In genomic region chr3:32961189-32961715, GRCh38 we compare ENCODE assay signal across 14 cellular contexts. TPM values are rescaled to one million over a fixed set of nuclear protein-coding genes. Genes with fewer than 3 reads are reported as not detected.
DNase-seq lines count a peak whose midpoint lies in the region; TF ChIP-seq lines count a peak whose summit lies in the region.
"Had no signal": no experiment of that assay in that cellular context is flagged by ENCODE, and none has a peak within 500 bp of the region (broad histone marks: within the 10 kb centered on the region; RNA-seq: fewer than 3 reads in every experiment).

No MANE protein-coding gene starts in this region.

- BruUV-seq in OCI-LY7 (replicated peaks; lab: Mats Ljungman, UMichigan) = no TSS peak

- no peak overlapping the region for H3K27ac ChIP-seq in OCI-LY7 (ENCODE audit: low read depth, low read length, poor library complexity, severe bottlenecking)
- H3K27ac ChIP-seq: upper lobe of left lung had no signal

- H2AFZ ChIP-seq in OCI-LY7 (ENCODE audit: low read length) = no peak overlapping the region

- no peaks in the 10 kb centered on the region for H3K36me3 ChIP-seq in OCI-LY7 (ENCODE audit: insufficient read depth, low read length)
- H3K36me3 ChIP-seq: upper lobe of left lung had no signal

- no peaks in the 10 kb centered on the region for H4K20me1 ChIP-seq in OCI-LY7 (ENCODE audit: insufficient read depth, low read length)

- peaks cover 10% of the 10 kb centered on the region; the same call in 1 of the 2 replicates for H3K9me3 ChIP-seq in OCI-LY7 (ENCODE audit: low read length)
- H3K9me3 ChIP-seq: SK-N-SH had no signal

- peak; percentile 50 for DNase-seq in stimulated activated CD4-positive, alpha-beta T cell treated with anti-CD3 and anti-CD28 coated beads, Interleukin-1b, Interleukin-23, amount 100 ng/mL, for 48 hours
- no peak for DNase-seq in stimulated activated CD4-positive, alpha-beta T cell treated with anti-CD3 and anti-CD28 coated beads, Interleukin-4, amount 100 ng/mL, for 1 hour
- DNase-seq in activated T-cell treated with anti-CD3 and anti-CD28 coated beads, Interleukin-2, amount 50 U/mL, for 1 hour = peak; percentile 50
- DNase-seq in effector CD4-positive, alpha-beta T cell = peak; percentile 29
- DNase-seq in ureter (ENCODE audit: low spot score) (peak; percentile 38), GM03348 (ENCODE audit: low spot score) (no peak), H4 (ENCODE audit: low spot score) (no peak), OCI-LY7 (ENCODE audit: low spot score) (no peak)
- DNase-seq: amniotic stem cell, cortex of kidney, NCI-H2171 treated with DMSO at 0.1 percent for 48 hours, SK-N-SH, small intestine, upper lobe of left lung had no signal

- POLR2A ChIA-PET in OCI-LY7 (lab: Charles Lee) = interaction anchor here (0.6 to 1.3 kb wide), 2 partner anchors 23 to 24 kb away, joined by 4 read pairs; no protein-coding TSS in a partner anchor

- H3K9me2 ChIP-seq in OCI-LY7 (ENCODE audit: insufficient read depth, low read length) = no peaks in the 10 kb centered on the region
- H3K9me2 ChIP-seq: SK-N-SH had no signal

- no peak overlapping the region for H3K4me2 ChIP-seq in OCI-LY7 (ENCODE audit: low read length)
- H3K4me2 ChIP-seq: SK-N-SH had no signal

- H3K79me2 ChIP-seq in OCI-LY7 (ENCODE audit: insufficient read depth, low read depth, low read length) = no peaks in the 10 kb centered on the region

- no peak overlapping the region for H3K4me3 ChIP-seq in OCI-LY7 (ENCODE audit: low read depth, low read length, poor library complexity, severe bottlenecking)
- H3K4me3 ChIP-seq: upper lobe of left lung had no signal

- no peaks in the 10 kb centered on the region for H3K4me1 ChIP-seq in OCI-LY7 (ENCODE audit: insufficient read depth, low read length, poor library complexity, severe bottlenecking)

- TF ChIP-seq CTCF in OCI-LY7 (conservative IDR thresholded peaks at IDR 0.05; ENCODE audit: low read length) = no peak

- CTCF ChIA-PET in OCI-LY7 (lab: Charles Lee; ENCODE audit: unreplicated experiment) = interaction anchor here (0.6 kb wide), 1 partner anchor 58 kb away, joined by 3 read pairs; no protein-coding TSS in a partner anchor

- intact Hi-C loops in OCI-LY7 (cut with micrococcal nuclease; ENCODE audit: unreplicated experiment) = no loop called here

RNA-seq across cellular contexts. Expression of gene CCR4, which starts 9.8 kb away (rescaled TPM):
- total RNA-seq in ureter = 0.23 TPM
- total RNA-seq in H4 (2014; rRNA removed; shearing (Covaris generic)) = not detected in 2 replicates
- not detected in 2 replicates for total RNA-seq in OCI-LY7 (2014; rRNA removed; shearing (Covaris generic))
- total RNA-seq in OCI-LY7 (2022) = not detected in 2 replicates

Comparison
In these comparisons a context has a peak if more than half of its experiments do, and no peak if none do; other contexts are left out.
1. DNase-seq: peak in stimulated activated CD4-positive, alpha-beta T cell treated with anti-CD3 and anti-CD28 coated beads, Interleukin-1b, Interleukin-23, amount 100 ng/mL, for 48 hours (single experiment), activated T-cell treated with anti-CD3 and anti-CD28 coated beads, Interleukin-2, amount 50 U/mL, for 1 hour (single experiment), effector CD4-positive, alpha-beta T cell (single experiment) and ureter (single experiment); none in stimulated activated CD4-positive, alpha-beta T cell treated with anti-CD3 and anti-CD28 coated beads, Interleukin-4, amount 100 ng/mL, for 1 hour (single experiment), GM03348 (single experiment), H4 (single experiment) and OCI-LY7 (single experiment).